In the genomic region with DNA sequence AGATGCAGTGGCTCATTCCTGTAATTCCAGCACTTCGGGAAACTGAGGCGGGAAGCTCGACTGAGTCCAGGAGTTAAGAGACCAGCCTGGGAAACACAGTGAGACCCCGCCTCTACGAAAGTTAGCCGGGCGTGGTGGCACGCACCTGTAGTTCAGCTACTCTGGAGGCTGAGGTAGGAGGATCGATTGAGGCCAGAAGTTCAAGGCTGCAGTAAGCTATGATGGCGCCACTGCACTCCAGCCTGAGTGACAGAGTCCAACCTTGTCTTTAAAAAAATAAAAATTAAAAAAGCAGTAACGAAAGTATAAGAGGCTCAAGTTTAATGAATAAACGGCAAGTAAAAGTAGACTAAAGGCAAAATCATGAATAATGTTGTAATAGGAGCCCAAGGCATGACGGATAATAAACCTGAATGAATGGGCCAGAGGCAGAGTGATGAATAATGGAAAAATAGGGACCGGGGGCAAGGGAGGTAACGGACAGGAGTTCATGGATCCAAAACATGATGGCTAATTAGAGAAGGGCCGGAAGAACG, we compare ENCODE assay signal across 10 cellular contexts. TPM values are rescaled to one million over a fixed set of nuclear protein-coding genes. Genes with fewer than 3 reads are reported as not detected.
DNase-seq lines count a peak whose midpoint lies in the region; ATAC-seq, FAIRE-seq and TF ChIP-seq lines count a peak whose summit lies in the region.
"Had no signal": no experiment of that assay in that cellular context is flagged by ENCODE, and none has a peak within 500 bp of the region (broad histone marks: within the 10 kb centered on the region; RNA-seq: fewer than 3 reads in every experiment).

No MANE protein-coding gene starts in this region.

- peak overlapping the region; percentile 94 for H3K27ac ChIP-seq in HepG2 (ENCODE audit: extremely low read length, insufficient read depth, low read length)
- H3K27ac ChIP-seq in testis = peak overlapping the region; percentile 32 to 87

- intact Hi-C loops in HepG2 (cut with micrococcal nuclease; ENCODE audit: unreplicated experiment) = loop anchor here (2.0 kb wide), 1 partner anchor 43 kb away; a partner anchor contains a TSS
- intact Hi-C loops in testis (cut with DNase I; ENCODE audit: low total_unique reads) = no loop called here

- peaks cover 21% of the 10 kb centered on the region for H3K36me3 Mint-ChIP-seq in activated CD4-positive, alpha-beta T cell treated with anti-CD3 and anti-CD28 coated beads, Interleukin-2, amount 10 ng/mL, durations not matched to agents 7 days and 5 days (ENCODE audit: low read depth)

- H3K9me3 ChIP-seq in HepG2 (ENCODE audit: low read length) = no peaks in the 10 kb centered on the region
- H3K9me3 ChIP-seq in testis = no peaks in the 10 kb centered on the region

- H4K20me1 ChIP-seq in HepG2 (ENCODE audit: insufficient read depth, low read length) = no peaks in the 10 kb centered on the region

- peaks cover 28% of the 10 kb centered on the region for H3K4me1 ChIP-seq in HepG2 (ENCODE audit: insufficient read depth, low read length)
- peaks cover 22% of the 10 kb centered on the region for H3K4me1 ChIP-seq in testis

- H3K27ac Mint-ChIP-seq in activated CD4-positive, alpha-beta T cell treated with anti-CD3 and anti-CD28 coated beads, Interleukin-2, amount 10 ng/mL, durations not matched to agents 7 days and 5 days = peak overlapping the region; percentile 89

- BruUV-seq in HepG2 (replicated peaks; lab: Mats Ljungman, UMichigan) = TSS peak; percentile 95

- H3K4me1 Mint-ChIP-seq in activated CD4-positive, alpha-beta T cell treated with anti-CD3 and anti-CD28 coated beads, Interleukin-2, amount 10 ng/mL, durations not matched to agents 7 days and 5 days = peaks cover 28% of the 10 kb centered on the region

- no peak overlapping the region for H2AFZ ChIP-seq in HepG2 (ENCODE audit: low read length)

- CTCF ChIA-PET in activated CD4-positive, alpha-beta T cell treated with anti-CD3 and anti-CD28 coated beads, Interleukin-2, amount 10 ng/mL, durations not matched to agents 7 days and 5 days (lab: Charles Lee) = interaction anchor here (1.0 to 1.4 kb wide), 3 partner anchors 41 to 288 kb away, joined by 3 to 4 read pairs (median 3); a partner anchor contains a TSS
- CTCF ChIA-PET in HepG2 (lab: Yijun Ruan, JAX; ENCODE audit: low intra/inter-chr PET ratio, low total read pairs) = no interaction called here

- DNase-seq in activated CD4-positive, alpha-beta T cell treated with anti-CD3 and anti-CD28 coated beads, Interleukin-2, amount 10 ng/mL, durations not matched to agents 7 days and 5 days = no peak
- DNase-seq in activated CD4-positive, alpha-beta T cell treated with anti-CD3 and anti-CD28 coated beads, Interleukin-2, amount 50 U/mL, for 48 hours = no peak
- DNase-seq in astrocyte of the cerebellum (ENCODE audit: low read depth) (no peak), HepG2 (ENCODE audit: low spot score) (peak; percentile 42), testis (no peak), COLO829 (ENCODE audit: low spot score) (no peak), middle frontal gyrus (ENCODE audit: extremely low spot score, low spot score) (no peak), NCI-H526 (lab: John Stamatoyannopoulos, UW) (no peak)

- TF ChIP-seq CTCF in astrocyte of the cerebellum (IDR thresholded peaks at IDR 0.05; ENCODE audit: low read depth, low read length, missing control alignments) (no peak), HepG2 (CRISPR knock-in tag; IDR thresholded peaks at IDR 0.05) (no peak), testis (IDR thresholded peaks at IDR 0.05) (no peak)

- 28% methylated on average over 17 of the region's 17 CpGs for WGBS in HepG2 (ENCODE audit: low lambda C conversion rate)
- WGBS in testis, 2 donors = 29 to 40% methylated on average over 17 of the region's 17 CpGs

- no peak for TF ChIP-seq RAD21 in HepG2 (CRISPR knock-in tag; IDR thresholded peaks at IDR 0.05)

- POLR2A ChIA-PET in activated CD4-positive, alpha-beta T cell treated with anti-CD3 and anti-CD28 coated beads, Interleukin-2, amount 10 ng/mL, durations not matched to agents 7 days and 5 days (lab: Charles Lee) = interaction anchor here (0.6 to 0.7 kb wide), 3 partner anchors 88 to 148 kb away, joined by 3 to 4 read pairs (median 4); no protein-coding TSS in a partner anchor
- POLR2A ChIA-PET in HepG2 (lab: Yijun Ruan, JAX) = interaction anchor here (0.6 to 2.4 kb wide), 25 partner anchors 11 to 275 kb away, joined by 3 to 33 read pairs (median 7); a partner anchor contains a TSS

- H3K79me2 ChIP-seq in HepG2 (ENCODE audit: insufficient read depth, low read length) = peaks cover 31% of the 10 kb centered on the region

- no peak for TF ChIP-seq EP300 in HepG2 (IDR thresholded peaks at IDR 0.05; ENCODE audit: low read depth in 2 of 2, low read length in 2 of 2)
- no peak for TF ChIP-seq EP300 in HepG2 (CRISPR knock-in tag; IDR thresholded peaks at IDR 0.05; ENCODE audit: borderline replicate concordance)

- no peaks in the 10 kb centered on the region for H3K9me3 Mint-ChIP-seq in activated CD4-positive, alpha-beta T cell treated with anti-CD3 and anti-CD28 coated beads, Interleukin-2, amount 10 ng/mL, durations not matched to agents 7 days and 5 days

- H3K36me3 ChIP-seq in HepG2 (replicated peaks in 1 of 2; ENCODE audit: control insufficient read depth in 1 of 2, insufficient read depth in 2 of 2, low read length in 2 of 2) (peaks cover 21 to 41% of the 10 kb centered on the region in 2 experiments), testis (ENCODE audit: low read depth, missing control alignments) (no peaks in the 10 kb centered on the region)

- no peaks in the 10 kb centered on the region; a peak in 1 of 5 replicates for H3K27me3 ChIP-seq in HepG2 (ENCODE audit: control insufficient read depth in 1 of 2, insufficient read depth in 2 of 2, low read length in 2 of 2)
- no peaks in the 10 kb centered on the region for H3K27me3 ChIP-seq in testis

- ATAC-seq in HepG2 = no peak

- peak overlapping the region; percentile 46 for H3K4me3 ChIP-seq in astrocyte of the cerebellum (ENCODE audit: low read depth, low read length)
- peak overlapping the region; percentile 45 to 64 (median 48) for H3K4me3 ChIP-seq in HepG2 (replicated peaks in 1 of 3; ENCODE audit: insufficient read depth in 1 of 3, low read depth in 2 of 3, low read length in 3 of 3)
- peak overlapping the region; percentile 43 to 69 for H3K4me3 ChIP-seq in testis

- peak overlapping the region; percentile 87 for H3K4me2 ChIP-seq in HepG2 (ENCODE audit: low read depth, low read length)

- TF ChIP-seq POLR2A in HepG2 (IDR thresholded peaks at IDR 0.05; ENCODE audit: insufficient read depth in 1 of 2, low read depth in 2 of 2, low read length in 2 of 2) (no peak), testis (IDR thresholded peaks at IDR 0.05) (no peak)

- peak; percentile 58 for FAIRE-seq in HepG2 (lab: Jason Lieb, UNC)

- in situ Hi-C loops in astrocyte of the cerebellum (cut with HindIII; ENCODE audit: low sequenced_read_pairs) = no loop called here
- in situ Hi-C loops in HepG2 (cut with HindIII; ENCODE audit: extremely low pct_ligation_motif_present, low pct_unique_long_range_greater_than_20kb) = no loop called here

- H3K27me3 Mint-ChIP-seq in activated CD4-positive, alpha-beta T cell treated with anti-CD3 and anti-CD28 coated beads, Interleukin-2, amount 10 ng/mL, durations not matched to agents 7 days and 5 days = no peaks in the 10 kb centered on the region

- H3K4me3 Mint-ChIP-seq in activated CD4-positive, alpha-beta T cell treated with anti-CD3 and anti-CD28 coated beads, Interleukin-2, amount 10 ng/mL, durations not matched to agents 7 days and 5 days = peak overlapping the region; percentile 69

- H3K9ac ChIP-seq in HepG2 (ENCODE audit: insufficient read depth, low read depth, low read length) = peak overlapping the region; percentile 75

RNA-seq across cellular contexts. Expression of a gene that starts 1.2 kb away (rescaled TPM):
- total RNA-seq in activated CD4-positive, alpha-beta T cell treated with anti-CD3 and anti-CD28 coated beads, Interleukin-2, amount 10 ng/mL, durations not matched to agents 7 days and 5 days = 10 to 100 TPM; 55.7 to 65.3 TPM
- total RNA-seq in HepG2 (2016; rRNA removed; fragmentation: Illumina TruSeq; extraction: Trizol) (84.5 and 110 TPM in 2 replicates), testis (10 to 100 TPM; 54.7 to 67.3 TPM)
- 53.8 and 61.2 TPM in 2 replicates for total RNA-seq in HepG2 (2016; cell fraction: cytosol; rRNA removed; fragmentation: Illumina TruSeq; extraction: Trizol; ENCODE audit: low read depth)
- 80.8 and 107 TPM in 2 replicates for total RNA-seq in HepG2 (2016; cell fraction: insoluble cytoplasmic fraction; rRNA removed; fragmentation: Illumina TruSeq; extraction: Trizol)
- total RNA-seq in HepG2 (2016; cell fraction: membrane; rRNA removed; fragmentation: Illumina TruSeq; extraction: Trizol) = 83.6 and 90.9 TPM in 2 replicates
- 53.3 and 59.8 TPM in 2 replicates for total RNA-seq in HepG2 (2016; cell fraction: nucleus; rRNA removed; fragmentation: Illumina TruSeq; extraction: Trizol)
- polyA plus RNA-seq in HepG2 (2011; rRNA removed) (72.0 and 80.8 TPM in 2 replicates), testis (ENCODE audit: insufficient read depth, low read depth, low replicate concordance) (43.1 TPM)
- 70.1 and 101 TPM in 2 replicates for polyA plus RNA-seq in HepG2 (2011; cell fraction: cytosol; rRNA removed)
- 86.1 and 90.7 TPM in 2 replicates for polyA plus RNA-seq in HepG2 (2011; cell fraction: nucleus; rRNA removed)
- polyA plus RNA-seq in HepG2 (2012) = 50.6 and 56.9 TPM in 2 replicates
- polyA plus RNA-seq in HepG2 (2016; cell fraction: cytosol; fragmentation: Illumina TruSeq; extraction: Trizol; ENCODE audit: low read depth) = 78.5 and 80.1 TPM in 2 replicates
- polyA plus RNA-seq in HepG2 (2016; cell fraction: insoluble cytoplasmic fraction; fragmentation: Illumina TruSeq; extraction: Trizol; ENCODE audit: low read depth) = 123 and 139 TPM in 2 replicates
- 85.7 and 87.8 TPM in 2 replicates for polyA plus RNA-seq in HepG2 (2016; cell fraction: membrane; fragmentation: Illumina TruSeq; extraction: Trizol; ENCODE audit: low read depth)
- 130 and 133 TPM in 2 replicates for polyA plus RNA-seq in HepG2 (2016; cell fraction: nucleus; fragmentation: Illumina TruSeq; extraction: Trizol; ENCODE audit: insufficient read depth, low read depth)
- polyA minus RNA-seq in HepG2 (2011; rRNA and poly(A)+ RNA removed; ENCODE audit: low replicate concordance) = 89.9 and 116 TPM in 2 replicates
- 25.4 and 31.5 TPM in 2 replicates for polyA minus RNA-seq in HepG2 (2011; cell fraction: cytosol; rRNA and poly(A)+ RNA removed)
- 14.4 and 14.8 TPM in 2 replicates for polyA minus RNA-seq in HepG2 (2011; cell fraction: nucleus; rRNA and poly(A)+ RNA removed)

RNA-seq across cellular contexts. Expression of a gene that starts 15.7 kb away (rescaled TPM):
- total RNA-seq in activated CD4-positive, alpha-beta T cell treated with anti-CD3 and anti-CD28 coated beads, Interleukin-2, amount 10 ng/mL, durations not matched to agents 7 days and 5 days = under 1 TPM; 0.45 to 0.75 TPM
- total RNA-seq in HepG2 (2016; rRNA removed; fragmentation: Illumina TruSeq; extraction: Trizol) (458 and 1,328 TPM in 2 replicates), testis (100 to 1,000 TPM; 215 to 494 TPM)
- 159 and 166 TPM in 2 replicates for total RNA-seq in HepG2 (2016; cell fraction: cytosol; rRNA removed; fragmentation: Illumina TruSeq; extraction: Trizol; ENCODE audit: low read depth)
- 502 and 1,332 TPM in 2 replicates for total RNA-seq in HepG2 (2016; cell fraction: insoluble cytoplasmic fraction; rRNA removed; fragmentation: Illumina TruSeq; extraction: Trizol)
- total RNA-seq in HepG2 (2016; cell fraction: membrane; rRNA removed; fragmentation: Illumina TruSeq; extraction: Trizol) = 224 and 230 TPM in 2 replicates
- total RNA-seq in HepG2 (2016; cell fraction: nucleus; rRNA removed; fragmentation: Illumina TruSeq; extraction: Trizol) = 800 and 999 TPM in 2 replicates
- polyA plus RNA-seq in HepG2 (2011; rRNA removed) (1,470 and 1,944 TPM in 2 replicates), testis (ENCODE audit: insufficient read depth, low read depth, low replicate concordance) (185 TPM)
- 2,997 and 3,700 TPM in 2 replicates for polyA plus RNA-seq in HepG2 (2011; cell fraction: cytosol; rRNA removed)
- 1,674 and 2,058 TPM in 2 replicates for polyA plus RNA-seq in HepG2 (2011; cell fraction: nucleus; rRNA removed)
- 709 and 938 TPM in 2 replicates for polyA plus RNA-seq in HepG2 (2012)
- 177 and 191 TPM in 2 replicates for polyA plus RNA-seq in HepG2 (2016; cell fraction: cytosol; fragmentation: Illumina TruSeq; extraction: Trizol; ENCODE audit: low read depth)
- polyA plus RNA-seq in HepG2 (2016; cell fraction: insoluble cytoplasmic fraction; fragmentation: Illumina TruSeq; extraction: Trizol; ENCODE audit: low read depth) = 450 and 491 TPM in 2 replicates
- polyA plus RNA-seq in HepG2 (2016; cell fraction: membrane; fragmentation: Illumina TruSeq; extraction: Trizol; ENCODE audit: low read depth) = 185 and 190 TPM in 2 replicates
- polyA plus RNA-seq in HepG2 (2016; cell fraction: nucleus; fragmentation: Illumina TruSeq; extraction: Trizol; ENCODE audit: insufficient read depth, low read depth) = 1,533 and 1,741 TPM in 2 replicates
- 0.40 and 224 TPM in 2 replicates for polyA minus RNA-seq in HepG2 (2011; rRNA and poly(A)+ RNA removed; ENCODE audit: low replicate concordance)
- polyA minus RNA-seq in HepG2 (2011; cell fraction: cytosol; rRNA and poly(A)+ RNA removed) = 272 and 395 TPM in 2 replicates
- 73.5 and 101 TPM in 2 replicates for polyA minus RNA-seq in HepG2 (2011; cell fraction: nucleus; rRNA and poly(A)+ RNA removed)

RNA-seq across cellular contexts. Expression of a gene that starts 24.5 kb away (rescaled TPM):
- total RNA-seq in activated CD4-positive, alpha-beta T cell treated with anti-CD3 and anti-CD28 coated beads, Interleukin-2, amount 10 ng/mL, durations not matched to agents 7 days and 5 days = not detected
- total RNA-seq in HepG2 (2016; rRNA removed; fragmentation: Illumina TruSeq; extraction: Trizol) (417 and 600 TPM in 2 replicates), testis (10 to 100 TPM in 1 of 2 donors, 1 to 10 TPM in 1; 9.4 to 43.9 TPM)
- total RNA-seq in HepG2 (2016; cell fraction: cytosol; rRNA removed; fragmentation: Illumina TruSeq; extraction: Trizol; ENCODE audit: low read depth) = 534 and 640 TPM in 2 replicates
- total RNA-seq in HepG2 (2016; cell fraction: insoluble cytoplasmic fraction; rRNA removed; fragmentation: Illumina TruSeq; extraction: Trizol) = 415 and 575 TPM in 2 replicates
- total RNA-seq in HepG2 (2016; cell fraction: membrane; rRNA removed; fragmentation: Illumina TruSeq; extraction: Trizol) = 550 and 704 TPM in 2 replicates
- 303 and 371 TPM in 2 replicates for total RNA-seq in HepG2 (2016; cell fraction: nucleus; rRNA removed; fragmentation: Illumina TruSeq; extraction: Trizol)
- polyA plus RNA-seq in HepG2 (2011; rRNA removed) (1,235 and 1,480 TPM in 2 replicates), testis (ENCODE audit: insufficient read depth, low read depth, low replicate concordance) (42.9 TPM)
- polyA plus RNA-seq in HepG2 (2011; cell fraction: cytosol; rRNA removed) = 789 and 856 TPM in 2 replicates
- polyA plus RNA-seq in HepG2 (2011; cell fraction: nucleus; rRNA removed) = 221 and 239 TPM in 2 replicates
- polyA plus RNA-seq in HepG2 (2012) = 609 and 1,000 TPM in 2 replicates
- polyA plus RNA-seq in HepG2 (2016; cell fraction: cytosol; fragmentation: Illumina TruSeq; extraction: Trizol; ENCODE audit: low read depth) = 629 and 790 TPM in 2 replicates
- polyA plus RNA-seq in HepG2 (2016; cell fraction: insoluble cytoplasmic fraction; fragmentation: Illumina TruSeq; extraction: Trizol; ENCODE audit: low read depth) = 381 and 408 TPM in 2 replicates
- 501 and 616 TPM in 2 replicates for polyA plus RNA-seq in HepG2 (2016; cell fraction: membrane; fragmentation: Illumina TruSeq; extraction: Trizol; ENCODE audit: low read depth)
- 540 and 648 TPM in 2 replicates for polyA plus RNA-seq in HepG2 (2016; cell fraction: nucleus; fragmentation: Illumina TruSeq; extraction: Trizol; ENCODE audit: insufficient read depth, low read depth)
- polyA minus RNA-seq in HepG2 (2011; rRNA and poly(A)+ RNA removed; ENCODE audit: low replicate concordance) = 364 TPM in 1 of 2 replicates, not detected in the other
- polyA minus RNA-seq in HepG2 (2011; cell fraction: cytosol; rRNA and poly(A)+ RNA removed) = 191 and 220 TPM in 2 replicates
- polyA minus RNA-seq in HepG2 (2011; cell fraction: nucleus; rRNA and poly(A)+ RNA removed) = 50.5 and 79.1 TPM in 2 replicates

RNA-seq across cellular contexts. Expression of a gene that starts 43.8 kb away (rescaled TPM):
- total RNA-seq in activated CD4-positive, alpha-beta T cell treated with anti-CD3 and anti-CD28 coated beads, Interleukin-2, amount 10 ng/mL, durations not matched to agents 7 days and 5 days = not detected
- total RNA-seq in HepG2 (2016; rRNA removed; fragmentation: Illumina TruSeq; extraction: Trizol) (32.7 and 75.4 TPM in 2 replicates), testis (100 to 1,000 TPM; 268 to 278 TPM)
- 14.1 and 16.2 TPM in 2 replicates for total RNA-seq in HepG2 (2016; cell fraction: cytosol; rRNA removed; fragmentation: Illumina TruSeq; extraction: Trizol; ENCODE audit: low read depth)
- total RNA-seq in HepG2 (2016; cell fraction: insoluble cytoplasmic fraction; rRNA removed; fragmentation: Illumina TruSeq; extraction: Trizol) = 26.6 and 79.7 TPM in 2 replicates
- 27.2 and 31.1 TPM in 2 replicates for total RNA-seq in HepG2 (2016; cell fraction: membrane; rRNA removed; fragmentation: Illumina TruSeq; extraction: Trizol)
- total RNA-seq in HepG2 (2016; cell fraction: nucleus; rRNA removed; fragmentation: Illumina TruSeq; extraction: Trizol) = 65.4 and 75.4 TPM in 2 replicates
- polyA plus RNA-seq in HepG2 (2011; rRNA removed) (114 and 164 TPM in 2 replicates), testis (ENCODE audit: insufficient read depth, low read depth, low replicate concordance) (158 TPM)
- polyA plus RNA-seq in HepG2 (2011; cell fraction: cytosol; rRNA removed) = 99.1 and 107 TPM in 2 replicates
- polyA plus RNA-seq in HepG2 (2011; cell fraction: nucleus; rRNA removed) = 78.9 and 91.7 TPM in 2 replicates
- polyA plus RNA-seq in HepG2 (2012) = 75.5 and 159 TPM in 2 replicates
- polyA plus RNA-seq in HepG2 (2016; cell fraction: cytosol; fragmentation: Illumina TruSeq; extraction: Trizol; ENCODE audit: low read depth) = 13.2 and 14.3 TPM in 2 replicates
- 33.0 and 42.6 TPM in 2 replicates for polyA plus RNA-seq in HepG2 (2016; cell fraction: insoluble cytoplasmic fraction; fragmentation: Illumina TruSeq; extraction: Trizol; ENCODE audit: low read depth)
- polyA plus RNA-seq in HepG2 (2016; cell fraction: membrane; fragmentation: Illumina TruSeq; extraction: Trizol; ENCODE audit: low read depth) = 24.0 and 26.9 TPM in 2 replicates
- 142 TPM in 2 replicates for polyA plus RNA-seq in HepG2 (2016; cell fraction: nucleus; fragmentation: Illumina TruSeq; extraction: Trizol; ENCODE audit: insufficient read depth, low read depth)
- polyA minus RNA-seq in HepG2 (2011; rRNA and poly(A)+ RNA removed; ENCODE audit: low replicate concordance) = 35.2 and 152 TPM in 2 replicates
- 59.6 and 69.2 TPM in 2 replicates for polyA minus RNA-seq in HepG2 (2011; cell fraction: cytosol; rRNA and poly(A)+ RNA removed)
- 28.7 and 29.8 TPM in 2 replicates for polyA minus RNA-seq in HepG2 (2011; cell fraction: nucleus; rRNA and poly(A)+ RNA removed)

RNA-seq across cellular contexts. Expression of a gene that starts 52.1 kb away (rescaled TPM):
- total RNA-seq in activated CD4-positive, alpha-beta T cell treated with anti-CD3 and anti-CD28 coated beads, Interleukin-2, amount 10 ng/mL, durations not matched to agents 7 days and 5 days = not detected
- total RNA-seq in HepG2 (2016; rRNA removed; fragmentation: Illumina TruSeq; extraction: Trizol) = 0.46 TPM in 1 of 2 replicates, not detected in the other
- total RNA-seq in HepG2 (2016; cell fraction: cytosol; rRNA removed; fragmentation: Illumina TruSeq; extraction: Trizol; ENCODE audit: low read depth) = 0.79 TPM in 1 of 2 replicates, not detected in the other
- total RNA-seq in HepG2 (2016; cell fraction: insoluble cytoplasmic fraction; rRNA removed; fragmentation: Illumina TruSeq; extraction: Trizol) = 1.1 TPM in 1 of 2 replicates, not detected in the other
- total RNA-seq in HepG2 (2016; cell fraction: membrane; rRNA removed; fragmentation: Illumina TruSeq; extraction: Trizol) = 0.49 and 0.72 TPM in 2 replicates
- not detected in 2 replicates for total RNA-seq in HepG2 (2016; cell fraction: nucleus; rRNA removed; fragmentation: Illumina TruSeq; extraction: Trizol)
- not detected in 2 replicates for polyA plus RNA-seq in HepG2 (2011; rRNA removed)
- polyA plus RNA-seq in HepG2 (2011; cell fraction: cytosol; rRNA removed) = not detected in 2 replicates
- polyA plus RNA-seq in HepG2 (2011; cell fraction: nucleus; rRNA removed) = not detected in 2 replicates
- not detected in 2 replicates for polyA plus RNA-seq in HepG2 (2012)
- polyA plus RNA-seq in HepG2 (2016; cell fraction: cytosol; fragmentation: Illumina TruSeq; extraction: Trizol; ENCODE audit: low read depth) = 0.45 and 0.79 TPM in 2 replicates
- polyA plus RNA-seq in HepG2 (2016; cell fraction: insoluble cytoplasmic fraction; fragmentation: Illumina TruSeq; extraction: Trizol; ENCODE audit: low read depth) = not detected in 2 replicates
- polyA plus RNA-seq in HepG2 (2016; cell fraction: membrane; fragmentation: Illumina TruSeq; extraction: Trizol; ENCODE audit: low read depth) = 0.41 TPM in 1 of 2 replicates, not detected in the other
- not detected in 2 replicates for polyA plus RNA-seq in HepG2 (2016; cell fraction: nucleus; fragmentation: Illumina TruSeq; extraction: Trizol; ENCODE audit: insufficient read depth, low read depth)
- polyA minus RNA-seq in HepG2 (2011; rRNA and poly(A)+ RNA removed; ENCODE audit: low replicate concordance) = not detected in 2 replicates
- not detected in 2 replicates for polyA minus RNA-seq in HepG2 (2011; cell fraction: cytosol; rRNA and poly(A)+ RNA removed)
- polyA minus RNA-seq in HepG2 (2011; cell fraction: nucleus; rRNA and poly(A)+ RNA removed) = not detected in 2 replicates
- not detected for total RNA-seq in testis
- not detected for polyA plus RNA-seq in testis (ENCODE audit: insufficient read depth, low read depth, low replicate concordance)
- total RNA-seq: HT1080 had no signal
- polyA plus RNA-seq: adipose tissue had no signal

Comparison
In these comparisons a context has a peak if more than half of its experiments do, and no peak if none do; other contexts are left out.
1. RNA of a gene that starts 15.7 kb away (total RNA-seq): 159 to 1,332 TPM in HepG2 and 215 to 494 TPM in testis; 0.45 to 0.75 TPM in activated CD4-positive, alpha-beta T cell treated with anti-CD3 and anti-CD28 coated beads, Interleukin-2, amount 10 ng/mL, durations not matched to agents 7 days and 5 days; every median in the first group is over 10 times any median in the second.
2. RNA of a gene that starts 24.5 kb away (total RNA-seq): 303 to 704 TPM in HepG2; 9.4 to 43.9 TPM in testis and not detected in activated CD4-positive, alpha-beta T cell treated with anti-CD3 and anti-CD28 coated beads, Interleukin-2, amount 10 ng/mL, durations not matched to agents 7 days and 5 days; every median in the first group is over 4 times any median in the second.
3. Peak in every context shown above with its lines, with median percentiles within 50 percentile points of each other: H3K4me3 ChIP-seq.